Comparison of ENCODE assay signal across 17 cellular contexts in genomic region chr6:169285165-169285564, GRCh38. TPM values are rescaled to one million over a fixed set of nuclear protein-coding genes. Genes with fewer than 3 reads are reported as not detected.
DNase-seq lines count a peak whose midpoint lies in the region; ATAC-seq and TF ChIP-seq lines count a peak whose summit lies in the region.
"Had no signal": no experiment of that assay in that cellular context is flagged by ENCODE, and none has a peak within 500 bp of the region (broad histone marks: within the 10 kb centered on the region; RNA-seq: fewer than 3 reads in every experiment).

No MANE protein-coding gene starts in this region.

- no peak overlapping the region for H3K4me3 Mint-ChIP-seq in natural killer cell treated with Interleukin-12 subunit alpha and Interleukin-12 subunit beta and Interleukin-15 and Interleukin-18, amount 100 ng/mL, for 72 hours
- H3K4me3 Mint-ChIP-seq in natural killer cell = no peak overlapping the region
- no peak overlapping the region for H3K4me3 Mint-ChIP-seq in stimulated activated effector memory CD8-positive, alpha-beta T cell treated with anti-CD3 and anti-CD28 coated beads, Interleukin-12 subunit alpha, Interleukin-12 subunit beta, amount 100 ng/mL, for 72 hours
- H3K4me3 Mint-ChIP-seq: CD4-positive, alpha-beta memory T cell had no signal

- TF ChIP-seq CTCF in natural killer cell (IDR thresholded peaks at IDR 0.05) = no peak
- TF ChIP-seq CTCF in esophagus muscularis mucosa (IDR thresholded peaks at IDR 0.05) = no peak
- TF ChIP-seq CTCF in lung (IDR thresholded peaks at IDR 0.05; ENCODE audit: control extremely low read depth, extremely low read depth) = no peak

- ATAC-seq in natural killer cell treated with Interleukin-12 subunit alpha and Interleukin-12 subunit beta and Interleukin-15 and Interleukin-18, amount 100 ng/mL, for 72 hours = peak; percentile 10 to 48
- ATAC-seq in natural killer cell = no peak
- ATAC-seq in lung (ENCODE audit: insufficient read depth, low FRiP score) = no peak
- peak; percentile 20 for ATAC-seq in stimulated activated effector memory CD8-positive, alpha-beta T cell treated with anti-CD3 and anti-CD28 coated beads, Interleukin-12 subunit alpha, Interleukin-12 subunit beta, amount 100 ng/mL, for 72 hours
- ATAC-seq in GM18511 (IDR thresholded peaks at IDR 0.05; ENCODE audit: unreplicated experiment) = no peak

- H3K27me3 ChIP-seq in esophagus muscularis mucosa (no peaks in the 10 kb centered on the region), lung (ENCODE audit: control insufficient read depth, insufficient read depth) (no peaks in the 10 kb centered on the region)

- H3K9me3 ChIP-seq in esophagus muscularis mucosa = no peaks in the 10 kb centered on the region
- H3K9me3 ChIP-seq in lung (ENCODE audit: control insufficient read depth in 2 of 2, insufficient read depth in 1 of 2, low read length in 1 of 2) = peaks cover 0 to 7% of the 10 kb centered on the region in 2 donors

- no peaks in the 10 kb centered on the region for H3K4me1 Mint-ChIP-seq in natural killer cell treated with Interleukin-12 subunit alpha and Interleukin-12 subunit beta and Interleukin-15 and Interleukin-18, amount 100 ng/mL, for 72 hours (ENCODE audit: low read depth in 2 of 2)
- H3K4me1 Mint-ChIP-seq in natural killer cell = no peaks in the 10 kb centered on the region
- H3K4me1 Mint-ChIP-seq in stimulated activated effector memory CD8-positive, alpha-beta T cell treated with anti-CD3 and anti-CD28 coated beads, Interleukin-12 subunit alpha, Interleukin-12 subunit beta, amount 100 ng/mL, for 72 hours = no peaks in the 10 kb centered on the region
- H3K4me1 Mint-ChIP-seq: CD4-positive, alpha-beta memory T cell had no signal

- no peak for TF ChIP-seq POLR2A in esophagus muscularis mucosa (IDR thresholded peaks at IDR 0.05; ENCODE audit: low read depth)

- H3K27ac Mint-ChIP-seq in natural killer cell treated with Interleukin-12 subunit alpha and Interleukin-12 subunit beta and Interleukin-15 and Interleukin-18, amount 100 ng/mL, for 72 hours = no peak overlapping the region
- H3K27ac Mint-ChIP-seq in natural killer cell = no peak overlapping the region
- no peak overlapping the region for H3K27ac Mint-ChIP-seq in stimulated activated effector memory CD8-positive, alpha-beta T cell treated with anti-CD3 and anti-CD28 coated beads, Interleukin-12 subunit alpha, Interleukin-12 subunit beta, amount 100 ng/mL, for 72 hours
- H3K27ac Mint-ChIP-seq: CD4-positive, alpha-beta memory T cell had no signal

- H3K4me3 ChIP-seq in esophagus muscularis mucosa (no peak overlapping the region), lung (no peak overlapping the region)

- intact Hi-C loops in natural killer cell (cut with micrococcal nuclease) = no loop called here
- intact Hi-C loops in esophagus muscularis mucosa (cut with DNase I) = no loop called here

- DNase-seq in natural killer cell treated with Interleukin-12 subunit alpha and Interleukin-12 subunit beta and Interleukin-15 and Interleukin-18, amount 100 ng/mL, for 72 hours (ENCODE audit: low spot score) = no peak
- DNase-seq in natural killer cell (no peak), esophagus muscularis mucosa (ENCODE audit: extremely low spot score) (peak; percentile 45), lung (ENCODE audit: low spot score) (peak; percentile 27), UCSD-AML1 (lab: John Stamatoyannopoulos, UW; ENCODE audit: unreplicated experiment) (no peak)
- DNase-seq in stimulated activated effector memory CD8-positive, alpha-beta T cell treated with anti-CD3 and anti-CD28 coated beads, Interleukin-12 subunit alpha, Interleukin-12 subunit beta, amount 100 ng/mL, for 72 hours (ENCODE audit: low spot score in 2 of 2) = no peak
- DNase-seq: C1 segment of cervical spinal cord; Calu3; CD4-positive, alpha-beta memory T cell; COR-L47; DMS53; DMS79 treated with DMSO at 0.1 percent for 48 hours; GF-D8; GOT3; H7; HCEC 1CT had no signal

- no peak for TF ChIP-seq EP300 in esophagus muscularis mucosa (IDR thresholded peaks at IDR 0.05)

- WGBS in esophagus muscularis mucosa = 82% methylated on average over 3 of the region's 3 CpGs
- WGBS in lung, 2 donors = 82 to 97% methylated on average over 3 of the region's 3 CpGs

- no peaks in the 10 kb centered on the region for H3K27me3 Mint-ChIP-seq in natural killer cell treated with Interleukin-12 subunit alpha and Interleukin-12 subunit beta and Interleukin-15 and Interleukin-18, amount 100 ng/mL, for 72 hours
- no peaks in the 10 kb centered on the region for H3K27me3 Mint-ChIP-seq in natural killer cell (ENCODE audit: low read depth in 2 of 2)

- H3K4me1 ChIP-seq in esophagus muscularis mucosa = no peaks in the 10 kb centered on the region
- H3K4me1 ChIP-seq in lung (ENCODE audit: control insufficient read depth in 2 of 2, insufficient read depth in 2 of 2, low read length in 2 of 2) = no peaks in the 10 kb centered on the region

- H3K27ac ChIP-seq in esophagus muscularis mucosa (replicated peaks in 1 of 4) (no peak overlapping the region), lung (ENCODE audit: low read depth in 1 of 2, low read length in 1 of 2) (no peak overlapping the region)

- H3K36me3 ChIP-seq in esophagus muscularis mucosa (no peaks in the 10 kb centered on the region), lung (ENCODE audit: control insufficient read depth in 2 of 2, insufficient read depth in 2 of 2, low read length in 2 of 2) (no peaks in the 10 kb centered on the region)

- H3K9me3 Mint-ChIP-seq in natural killer cell treated with Interleukin-12 subunit alpha and Interleukin-12 subunit beta and Interleukin-15 and Interleukin-18, amount 100 ng/mL, for 72 hours = no peaks in the 10 kb centered on the region
- no peaks in the 10 kb centered on the region for H3K9me3 Mint-ChIP-seq in natural killer cell
- no peaks in the 10 kb centered on the region for H3K9me3 Mint-ChIP-seq in stimulated activated effector memory CD8-positive, alpha-beta T cell treated with anti-CD3 and anti-CD28 coated beads, Interleukin-12 subunit alpha, Interleukin-12 subunit beta, amount 100 ng/mL, for 72 hours

- no peaks in the 10 kb centered on the region for H3K36me3 Mint-ChIP-seq in natural killer cell treated with Interleukin-12 subunit alpha and Interleukin-12 subunit beta and Interleukin-15 and Interleukin-18, amount 100 ng/mL, for 72 hours
- no peaks in the 10 kb centered on the region for H3K36me3 Mint-ChIP-seq in natural killer cell
- no peaks in the 10 kb centered on the region for H3K36me3 Mint-ChIP-seq in stimulated activated effector memory CD8-positive, alpha-beta T cell treated with anti-CD3 and anti-CD28 coated beads, Interleukin-12 subunit alpha, Interleukin-12 subunit beta, amount 100 ng/mL, for 72 hours
- H3K36me3 Mint-ChIP-seq: CD4-positive, alpha-beta memory T cell had no signal

RNA-seq across cellular contexts. Expression of gene THBS2, which starts 31.5 kb away (rescaled TPM):
- total RNA-seq in natural killer cell treated with Interleukin-12 subunit alpha and Interleukin-12 subunit beta and Interleukin-15 and Interleukin-18, amount 100 ng/mL, for 72 hours = not detected
- total RNA-seq in natural killer cell = not detected
- 10 to 100 TPM; 25.7 to 36.4 (median 28.8) TPM for total RNA-seq in esophagus muscularis mucosa
- 10 to 100 TPM; 33.2 to 35.4 TPM for total RNA-seq in lung
- 10 to 100 TPM in 1 of 2 donors, 1 to 10 TPM in 1; 5.5 to 15.1 TPM for polyA plus RNA-seq in lung
- total RNA-seq: Calu3; CD4-positive, alpha-beta memory T cell had no signal

Comparison
In these comparisons a context has a peak if more than half of its experiments do, and no peak if none do; other contexts are left out.
1. ATAC-seq: peak in natural killer cell treated with Interleukin-12 subunit alpha and Interleukin-12 subunit beta and Interleukin-15 and Interleukin-18, amount 100 ng/mL, for 72 hours (2 of 2) and stimulated activated effector memory CD8-positive, alpha-beta T cell treated with anti-CD3 and anti-CD28 coated beads, Interleukin-12 subunit alpha, Interleukin-12 subunit beta, amount 100 ng/mL, for 72 hours (single experiment); none in natural killer cell (0 of 3), lung (single experiment) and GM18511 (single experiment).
2. DNase-seq: peak in esophagus muscularis mucosa (single experiment) and lung (single experiment); none in natural killer cell treated with Interleukin-12 subunit alpha and Interleukin-12 subunit beta and Interleukin-15 and Interleukin-18, amount 100 ng/mL, for 72 hours (single experiment), natural killer cell (single experiment), stimulated activated effector memory CD8-positive, alpha-beta T cell treated with anti-CD3 and anti-CD28 coated beads, Interleukin-12 subunit alpha, Interleukin-12 subunit beta, amount 100 ng/mL, for 72 hours (0 of 2) and UCSD-AML1 (single experiment).
3. RNA of gene THBS2, which starts 31.5 kb away (total RNA-seq): 33.2 to 35.4 TPM in lung and 25.7 to 36.4 TPM in esophagus muscularis mucosa; not detected in natural killer cell treated with Interleukin-12 subunit alpha and Interleukin-12 subunit beta and Interleukin-15 and Interleukin-18, amount 100 ng/mL, for 72 hours and not detected in natural killer cell; every median in the first group is over 10 times any median in the second.